ENCODE assay signal across 1 cellular context in the genomic region with DNA sequence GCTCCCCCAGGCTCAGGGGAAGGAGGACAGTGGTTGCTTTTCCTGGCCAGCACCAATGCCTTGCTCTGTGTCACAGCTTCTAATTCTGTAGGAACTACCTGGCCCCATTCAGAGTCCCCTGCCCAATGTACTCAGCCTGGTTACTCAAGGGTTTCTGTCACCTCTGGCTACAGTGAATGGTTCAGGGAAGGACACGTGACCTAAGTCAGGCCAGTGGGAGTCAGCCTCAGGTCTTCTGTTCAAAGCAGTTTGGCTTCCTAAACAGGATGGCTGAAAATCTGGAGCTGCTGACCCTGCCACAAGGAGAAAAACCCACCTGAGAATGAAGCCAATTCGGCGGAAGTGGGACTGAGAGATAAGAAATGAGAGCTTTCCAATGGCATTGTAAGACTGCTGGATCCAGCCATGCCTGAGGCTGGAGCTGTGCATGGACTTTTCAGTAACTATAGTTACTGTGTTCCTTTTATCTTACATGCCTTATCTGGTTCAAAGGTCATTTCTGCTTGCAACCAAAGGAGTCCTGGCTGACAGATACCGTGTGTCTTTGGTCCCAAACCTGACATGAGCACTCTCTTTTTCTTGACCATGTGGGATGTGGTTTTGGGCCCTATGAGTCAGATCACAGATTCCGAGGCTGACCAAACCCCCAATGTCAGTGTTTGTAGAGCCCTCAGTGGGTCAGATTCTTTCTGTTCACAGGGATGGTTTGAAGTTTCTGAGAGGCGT.
TF ChIP-seq lines count a peak whose summit lies in the region.

No MANE protein-coding gene starts in this region.

TF ChIP-seq in K562, 482 proteins besides CTCF, POLR2A, EP300 and RAD21 (continued from another document):
- TF ChIP-seq NR2C1 (IDR thresholded peaks at IDR 0.05) (peak; percentile 59), NR2C1 (tag; IDR thresholded peaks at IDR 0.05) (peak; percentile 43; the same call in 1 of the 2 replicates), RAD51 (IDR thresholded peaks at IDR 0.05; ENCODE audit: borderline replicate concordance, low read depth) (peak; percentile 70), MCM3 (IDR thresholded peaks at IDR 0.05) (no peak), ZNF134 (CRISPR knock-in tag; conservative IDR thresholded peaks at IDR 0.05) (no peak), SMC3 (conservative IDR thresholded peaks at IDR 0.05; ENCODE audit: insufficient read depth, low read depth, low read length) (no peak), ZNF445 (CRISPR knock-in tag; IDR thresholded peaks at IDR 0.05; ENCODE audit: low read depth) (no peak), RFX1 (IDR thresholded peaks at IDR 0.05) (peak; percentile 45), CBFA2T2 (conservative IDR thresholded peaks at IDR 0.05) (0 out of 2 replicates have a peak, but pooled peaks have one; percentile 4), USF2 (CRISPR knock-in tag; IDR thresholded peaks at IDR 0.05) (peak; percentile 73)
- TF ChIP-seq, protein P1, sequence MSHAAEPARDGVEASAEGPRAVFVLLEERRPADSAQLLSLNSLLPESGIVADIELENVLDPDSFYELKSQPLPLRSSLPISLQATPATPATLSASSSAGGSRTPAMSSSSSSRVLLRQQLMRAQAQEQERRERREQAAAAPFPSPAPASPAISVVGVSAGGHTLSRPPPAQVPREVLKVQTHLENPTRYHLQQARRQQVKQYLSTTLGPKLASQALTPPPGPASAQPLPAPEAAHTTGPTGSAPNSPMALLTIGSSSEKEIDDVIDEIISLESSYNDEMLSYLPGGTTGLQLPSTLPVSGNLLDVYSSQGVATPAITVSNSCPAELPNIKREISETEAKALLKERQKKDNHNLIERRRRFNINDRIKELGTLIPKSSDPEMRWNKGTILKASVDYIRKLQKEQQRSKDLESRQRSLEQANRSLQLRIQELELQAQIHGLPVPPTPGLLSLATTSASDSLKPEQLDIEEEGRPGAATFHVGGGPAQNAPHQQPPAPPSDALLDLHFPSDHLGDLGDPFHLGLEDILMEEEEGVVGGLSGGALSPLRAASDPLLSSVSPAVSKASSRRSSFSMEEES (CRISPR knock-in tag; IDR thresholded peaks at IDR 0.05): peak; percentile 34
- TF ChIP-seq, protein P2, sequence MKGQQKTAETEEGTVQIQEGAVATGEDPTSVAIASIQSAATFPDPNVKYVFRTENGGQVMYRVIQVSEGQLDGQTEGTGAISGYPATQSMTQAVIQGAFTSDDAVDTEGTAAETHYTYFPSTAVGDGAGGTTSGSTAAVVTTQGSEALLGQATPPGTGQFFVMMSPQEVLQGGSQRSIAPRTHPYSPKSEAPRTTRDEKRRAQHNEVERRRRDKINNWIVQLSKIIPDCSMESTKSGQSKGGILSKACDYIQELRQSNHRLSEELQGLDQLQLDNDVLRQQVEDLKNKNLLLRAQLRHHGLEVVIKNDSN (CRISPR knock-in tag; IDR thresholded peaks at IDR 0.05): peak; percentile 54
